18 cellular contexts compared by ENCODE assay signal in genomic region chr16:20915733-20916132, GRCh38.
"Had no signal": no experiment of that assay in that cellular context is flagged by ENCODE, and none has a peak within 500 bp of the region (broad histone marks: within the 10 kb centered on the region; RNA-seq: fewer than 3 reads in every experiment).

No MANE protein-coding gene starts in this region.

- H3K9ac ChIP-seq: parathyroid adenoma had no signal

- DNase-seq: activated CD4-positive, alpha-beta T cell treated with anti-CD3 and anti-CD28 coated beads, Interleukin-2, amount 50 U/mL, for 1 hour; activated CD4-positive, CD25-positive, alpha-beta regulatory T cell; activated naive CD4-positive, alpha-beta T cell treated with anti-CD3 and anti-CD28 coated beads for 36 hours; activated T-cell treated with anti-CD3 and anti-CD28 coated beads for 4 hours; amniotic stem cell; cerebellar nuclear complex; dermis blood vessel endothelial cell; immature natural killer cell; naive B cell; retina; stimulated activated CD4-positive, alpha-beta T cell treated with anti-CD3 and anti-CD28 coated beads, Interleukin-15, amount 100 ng/mL, for 24 hours; stimulated activated CD4-positive, alpha-beta T cell treated with anti-CD3 and anti-CD28 coated beads, Interleukin-4, amount 100 ng/mL, for 24 hours had no signal

- H3K4me1 ChIP-seq: parathyroid adenoma had no signal

- H2AFZ ChIP-seq: parathyroid adenoma had no signal

- H3K27ac ChIP-seq: parathyroid adenoma, thoracic aorta had no signal

- H3K9me3 Mint-ChIP-seq: activated naive CD4-positive, alpha-beta T cell treated with anti-CD3 and anti-CD28 coated beads for 36 hours; activated T-helper 17 cell treated with anti-CD3 and anti-CD28 coated beads, Interleukin-2, amount 50 U/mL, for 72 hours; brain; immature natural killer cell; naive B cell; stimulated activated naive CD8-positive, alpha-beta T cell treated with anti-CD3 and anti-CD28 coated beads, Interleukin-15, Interleukin-2, amounts not matched to agents 100 ng/mL and 50 ng/mL, for 24 hours had no signal

- H3K9me3 ChIP-seq: thoracic aorta had no signal

- H3K27me3 Mint-ChIP-seq: activated T-helper 17 cell treated with anti-CD3 and anti-CD28 coated beads, Interleukin-2, amount 50 U/mL, for 72 hours; brain; naive B cell; stimulated activated naive CD8-positive, alpha-beta T cell treated with anti-CD3 and anti-CD28 coated beads, Interleukin-15, Interleukin-2, amounts not matched to agents 100 ng/mL and 50 ng/mL, for 24 hours had no signal

- H3K4me3 Mint-ChIP-seq: activated naive CD4-positive, alpha-beta T cell treated with anti-CD3 and anti-CD28 coated beads for 36 hours; activated T-helper 17 cell treated with anti-CD3 and anti-CD28 coated beads, Interleukin-2, amount 50 U/mL, for 72 hours; brain; immature natural killer cell; naive B cell; stimulated activated naive CD8-positive, alpha-beta T cell treated with anti-CD3 and anti-CD28 coated beads, Interleukin-15, Interleukin-2, amounts not matched to agents 100 ng/mL and 50 ng/mL, for 24 hours had no signal

- ATAC-seq: activated T-helper 17 cell treated with anti-CD3 and anti-CD28 coated beads, Interleukin-2, amount 50 U/mL, for 72 hours had no signal

- H3K4me3 ChIP-seq: lung, thoracic aorta had no signal

- H3K36me3 ChIP-seq: thoracic aorta had no signal

- H3K27ac Mint-ChIP-seq: activated naive CD4-positive, alpha-beta T cell treated with anti-CD3 and anti-CD28 coated beads for 36 hours; activated T-helper 17 cell treated with anti-CD3 and anti-CD28 coated beads, Interleukin-2, amount 50 U/mL, for 72 hours; naive B cell; stimulated activated naive CD8-positive, alpha-beta T cell treated with anti-CD3 and anti-CD28 coated beads, Interleukin-15, Interleukin-2, amounts not matched to agents 100 ng/mL and 50 ng/mL, for 24 hours had no signal
